In genomic region chrX:136065044-136065671, GRCh38 we compare ENCODE assay signal across 9 cellular contexts.
A peak's percentile ranks its signal among the peaks of the same experiment; 100 is the strongest.
DNase-seq lines count a peak whose midpoint lies in the region; ATAC-seq and TF ChIP-seq lines count a peak whose summit lies in the region.
"Had no signal": no experiment of that assay in that cellular context is flagged by ENCODE, and none has a peak within 500 bp of the region (broad histone marks: within the 10 kb centered on the region; RNA-seq: fewer than 3 reads in every experiment).

No MANE protein-coding gene starts in this region.

- peak overlapping the region; percentile 32 for H3K27ac ChIP-seq in SJCRH30
- peak overlapping the region; percentile 81 to 90 (median 85) for H3K27ac ChIP-seq in esophagus muscularis mucosa (replicated peaks in 1 of 4)
- peak overlapping the region; percentile 71 for H3K27ac ChIP-seq in rectal smooth muscle tissue (ENCODE audit: low read depth, low read length)
- H3K27ac ChIP-seq: SK-N-MC had no signal

- DNase-seq in HCEC 1CT (peak; percentile 73), SJCRH30 (peak; percentile 52 to 63), esophagus muscularis mucosa (ENCODE audit: extremely low spot score) (no peak), NCI-H2029 treated with DMSO at 0.1 percent for 48 hours (lab: John Stamatoyannopoulos, UW) (no peak), GM10248 (ENCODE audit: extremely low spot score) (no peak)
- DNase-seq in effector CD8-positive, alpha-beta T cell (lab: John Stamatoyannopoulos, UW): no peak

- no peak for TF ChIP-seq EP300 in esophagus muscularis mucosa (IDR thresholded peaks at IDR 0.05)

- ATAC-seq in GM21717 (IDR thresholded peaks at IDR 0.05; ENCODE audit: unreplicated experiment): no peak

- intact Hi-C loops in esophagus muscularis mucosa (cut with DNase I): no loop called here

- H3K9me3 ChIP-seq in SJCRH30 (replicated peaks): no peaks in the 10 kb centered on the region
- no peaks in the 10 kb centered on the region for H3K9me3 ChIP-seq in esophagus muscularis mucosa

- CTCF ChIA-PET in GM10248 (lab: Yijun Ruan, JAX): interaction anchor here (0.8 to 1.7 kb wide), 3 partner anchors 9 to 37 kb away, joined by 3 to 4 read pairs (median 3); no protein-coding TSS in a partner anchor

- no peak for TF ChIP-seq POLR2A in esophagus muscularis mucosa (IDR thresholded peaks at IDR 0.05; ENCODE audit: low read depth)

- TF ChIP-seq CTCF in esophagus muscularis mucosa (IDR thresholded peaks at IDR 0.05) (no peak), GM10248 (IDR thresholded peaks at IDR 0.05; ENCODE audit: control extremely low read depth, extremely low read depth, low read depth, missing control alignments) (no peak)

- POLR2A ChIA-PET in GM10248 (lab: Yijun Ruan, JAX): no interaction called here

- 27% methylated on average over 7 of the region's 7 CpGs for WGBS in esophagus muscularis mucosa

- H3K9ac ChIP-seq in rectal smooth muscle tissue (ENCODE audit: low read length): no peak overlapping the region

- H3K4me3 ChIP-seq in SJCRH30: peak overlapping the region; percentile 24
- no peak overlapping the region for H3K4me3 ChIP-seq in esophagus muscularis mucosa
- no peak overlapping the region for H3K4me3 ChIP-seq in rectal smooth muscle tissue (ENCODE audit: low read length)
- H3K4me3 ChIP-seq: SK-N-MC had no signal

- no peaks in the 10 kb centered on the region for H3K27me3 ChIP-seq in SJCRH30
- H3K27me3 ChIP-seq in esophagus muscularis mucosa: no peaks in the 10 kb centered on the region
- peaks cover 3% of the 10 kb centered on the region for H3K27me3 ChIP-seq in rectal smooth muscle tissue (ENCODE audit: control insufficient read depth, insufficient read depth, low read length)

- peaks cover 10% of the 10 kb centered on the region for H3K4me1 ChIP-seq in SJCRH30
- H3K4me1 ChIP-seq in esophagus muscularis mucosa: peaks cover 0 to 65% (median 39%) of the 10 kb centered on the region in 4 donors
- H3K4me1 ChIP-seq in rectal smooth muscle tissue (ENCODE audit: control insufficient read depth, insufficient read depth, low read length): peaks cover 15% of the 10 kb centered on the region

- H3K36me3 ChIP-seq in SJCRH30 (no peaks in the 10 kb centered on the region), esophagus muscularis mucosa (no peaks in the 10 kb centered on the region), rectal smooth muscle tissue (ENCODE audit: control insufficient read depth, insufficient read depth, low read length) (no peaks in the 10 kb centered on the region)

Comparison
In these comparisons a context has a peak if more than half of its experiments do, and no peak if none do; other contexts are left out.
1. DNase-seq: peak in HCEC 1CT (single experiment) and SJCRH30 (2 of 2); none in esophagus muscularis mucosa (single experiment), NCI-H2029 treated with DMSO at 0.1 percent for 48 hours (single experiment), GM10248 (single experiment) and effector CD8-positive, alpha-beta T cell (single experiment).
2. H3K27ac ChIP-seq: peak in every context shown above with its lines; median percentile 85 in esophagus muscularis mucosa; 71 in rectal smooth muscle tissue; 32 in SJCRH30.